ENCODE assay signal across 9 cellular contexts in the genomic region with DNA sequence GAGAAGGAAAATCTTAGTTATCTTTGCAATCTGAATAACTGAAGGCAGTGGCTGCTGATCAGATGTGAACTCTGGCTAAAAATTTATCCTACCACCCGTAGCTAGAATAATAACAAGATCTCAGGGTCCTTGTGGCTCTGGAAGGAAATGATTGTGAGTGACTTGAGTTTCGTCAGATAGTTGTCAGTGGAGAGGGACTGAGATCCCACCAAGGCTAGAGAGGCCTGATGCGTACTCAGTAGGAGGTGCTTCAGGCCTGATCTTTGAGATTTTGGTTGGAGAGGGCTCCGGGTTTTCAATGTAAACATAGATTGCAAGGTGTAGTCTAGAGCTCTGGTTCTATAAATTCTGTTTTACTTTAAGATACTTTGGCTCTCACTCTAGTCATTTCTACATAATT. TPM values are rescaled to one million over a fixed set of nuclear protein-coding genes. Genes with fewer than 3 reads are reported as not detected.
DNase-seq lines count a peak whose midpoint lies in the region; ATAC-seq, FAIRE-seq and TF ChIP-seq lines count a peak whose summit lies in the region.
"Had no signal": no experiment of that assay in that cellular context is flagged by ENCODE, and none has a peak within 500 bp of the region (broad histone marks: within the 10 kb centered on the region; RNA-seq: fewer than 3 reads in every experiment).

No MANE protein-coding gene starts in this region.

- no peak overlapping the region for H2BK5ac ChIP-seq in mesendoderm (ENCODE audit: low read length)

- no peak overlapping the region for H3K23ac ChIP-seq in mesendoderm (ENCODE audit: low read length)

- H2BK15ac ChIP-seq in mesendoderm (replicated peaks; ENCODE audit: low read depth), result no peak overlapping the region

- H3K4me3 ChIP-seq in cardiac muscle cell (peak overlapping the region; percentile 55), mesendoderm (ENCODE audit: low read length) (no peak overlapping the region)

- no peak overlapping the region for H3K56ac ChIP-seq in mesendoderm (ENCODE audit: low read length)

- peaks cover 5% of the 10 kb centered on the region for H3K36me3 Mint-ChIP-seq in activated naive CD8-positive, alpha-beta T cell treated with anti-CD3 and anti-CD28 coated beads for 36 hours
- H3K36me3 Mint-ChIP-seq in type B pancreatic cell, result no peaks in the 10 kb centered on the region

- ATAC-seq in Right ventricle myocardium inferior, result no peak

- no peaks in the 10 kb centered on the region for H3K9me3 ChIP-seq in cardiac muscle cell (ENCODE audit: low read depth)
- H3K9me3 ChIP-seq: SJSA1 had no signal

- H3K27ac Mint-ChIP-seq in activated naive CD8-positive, alpha-beta T cell treated with anti-CD3 and anti-CD28 coated beads for 36 hours, result peak overlapping the region; percentile 76
- H3K27ac Mint-ChIP-seq in type B pancreatic cell, result peak overlapping the region; percentile 82

- peaks cover 46% of the 10 kb centered on the region for H3K4me1 Mint-ChIP-seq in activated naive CD8-positive, alpha-beta T cell treated with anti-CD3 and anti-CD28 coated beads for 36 hours
- H3K4me1 Mint-ChIP-seq in type B pancreatic cell (ENCODE audit: unreplicated experiment), result peaks cover 38% of the 10 kb centered on the region

- H3K4me1 ChIP-seq in cardiac muscle cell (ENCODE audit: low read depth) (peaks cover 34% of the 10 kb centered on the region), mesendoderm (ENCODE audit: control insufficient read depth, low read depth, low read length) (peaks cover 11% of the 10 kb centered on the region)

- H4K8ac ChIP-seq in mesendoderm (ENCODE audit: low read depth, low read length), result no peak overlapping the region

- H3K4me2 ChIP-seq in mesendoderm (ENCODE audit: low read length), result no peak overlapping the region

- H3K18ac ChIP-seq in mesendoderm (ENCODE audit: low read length), result no peak overlapping the region

- DNase-seq in cardiac muscle cell (ENCODE audit: low read depth in 1 of 2, low spot score in 1 of 2) (no peak), Right ventricle myocardium inferior (ENCODE audit: missing footprints) (no peak), mesendoderm (peak; percentile 12), type B pancreatic cell (ENCODE audit: extremely low spot score, unreplicated experiment) (no peak), urothelium cell line (ENCODE audit: low spot score) (no peak), NCI-H1694 (lab: John Stamatoyannopoulos, UW) (no peak), putamen (ENCODE audit: low spot score) (no peak)
- peak; percentile 16 for DNase-seq in activated naive CD8-positive, alpha-beta T cell treated with anti-CD3 and anti-CD28 coated beads for 36 hours

- TF ChIP-seq CTCF in cardiac muscle cell (IDR thresholded peaks at IDR 0.05; ENCODE audit: low read depth, low read length) (no peak), type B pancreatic cell (conservative IDR thresholded peaks at IDR 0.05) (no peak)

- H3K27me3 ChIP-seq in cardiac muscle cell, result no peaks in the 10 kb centered on the region
- no peaks in the 10 kb centered on the region for H3K27me3 ChIP-seq in mesendoderm (ENCODE audit: insufficient read depth, low read length, poor library complexity)
- H3K27me3 ChIP-seq: SJSA1 had no signal

- no peak overlapping the region for H4K5ac ChIP-seq in mesendoderm (ENCODE audit: low read length)

- peaks cover 12% of the 10 kb centered on the region for H3K79me2 ChIP-seq in mesendoderm (ENCODE audit: control insufficient read depth, insufficient read depth, low read length)

- H3K27me3 Mint-ChIP-seq in activated naive CD8-positive, alpha-beta T cell treated with anti-CD3 and anti-CD28 coated beads for 36 hours, result no peaks in the 10 kb centered on the region
- H3K27me3 Mint-ChIP-seq in type B pancreatic cell, result no peaks in the 10 kb centered on the region

- no CpG with 5 or more reads among the region's 4 CpGs for WGBS in mesendoderm (ENCODE audit: extremely low coverage, insufficient coverage, low lambda C conversion rate)

- H3K9ac ChIP-seq in mesendoderm (ENCODE audit: low read length), result no peak overlapping the region

- H3K4ac ChIP-seq in mesendoderm (ENCODE audit: low read depth, low read length), result no peak overlapping the region

- H3K9me3 Mint-ChIP-seq in activated naive CD8-positive, alpha-beta T cell treated with anti-CD3 and anti-CD28 coated beads for 36 hours, result no peaks in the 10 kb centered on the region
- no peaks in the 10 kb centered on the region for H3K9me3 Mint-ChIP-seq in type B pancreatic cell

- H3K4me3 Mint-ChIP-seq in activated naive CD8-positive, alpha-beta T cell treated with anti-CD3 and anti-CD28 coated beads for 36 hours, result peak overlapping the region; percentile 76
- peak overlapping the region; percentile 88 for H3K4me3 Mint-ChIP-seq in type B pancreatic cell

- intact Hi-C loops in Right ventricle myocardium inferior (cut with DNase I), result loop anchor here (5.0 kb wide), 1 partner anchor 36 kb away; no protein-coding TSS in a partner anchor

- no peak for FAIRE-seq in urothelium cell line (lab: Jason Lieb, UNC)

- H2BK120ac ChIP-seq in mesendoderm (ENCODE audit: low read depth, low read length), result no peak overlapping the region

- H2AK5ac ChIP-seq in mesendoderm (ENCODE audit: low read length), result no peak overlapping the region

- H3K79me1 ChIP-seq in mesendoderm (ENCODE audit: low read length), result peaks cover 12% of the 10 kb centered on the region

- peaks cover 18% of the 10 kb centered on the region for H3K36me3 ChIP-seq in cardiac muscle cell
- H3K36me3 ChIP-seq in mesendoderm (ENCODE audit: control insufficient read depth, insufficient read depth, low read length), result peaks cover 2% of the 10 kb centered on the region

- H3K27ac ChIP-seq in cardiac muscle cell (peak overlapping the region; percentile 52), mesendoderm (ENCODE audit: low read depth, low read length) (no peak overlapping the region)
- H3K27ac ChIP-seq: SJSA1 had no signal

RNA-seq across cellular contexts. Expression of a gene that starts 1.4 kb away (rescaled TPM):
- total RNA-seq in cardiac muscle cell (62.5 and 103 TPM in 2 replicates), Right ventricle myocardium inferior (40.2 TPM), type B pancreatic cell (ENCODE audit: low replicate concordance) (41.1 and 47.7 TPM in 2 replicates)
- polyA plus RNA-seq in cardiac muscle cell, result 58.8 and 70.2 TPM in 2 replicates
- total RNA-seq in activated naive CD8-positive, alpha-beta T cell treated with anti-CD3 and anti-CD28 coated beads for 36 hours, result 10 to 100 TPM; 50.9 to 51.2 TPM
- 11.0 TPM for polyA plus RNA-seq in mesendoderm (2013, experiment 1 of 2)
- polyA plus RNA-seq in mesendoderm (2013, experiment 2 of 2), result 10.4 TPM

RNA-seq across cellular contexts. Expression of a gene that starts 13.5 kb away (rescaled TPM):
- total RNA-seq in cardiac muscle cell (21.4 and 31.6 TPM in 2 replicates), Right ventricle myocardium inferior (22.3 TPM), type B pancreatic cell (ENCODE audit: low replicate concordance) (14.2 and 18.9 TPM in 2 replicates)
- polyA plus RNA-seq in cardiac muscle cell, result 16.2 and 30.6 TPM in 2 replicates
- 1 to 10 TPM; 8.1 to 8.2 TPM for total RNA-seq in activated naive CD8-positive, alpha-beta T cell treated with anti-CD3 and anti-CD28 coated beads for 36 hours
- polyA plus RNA-seq in mesendoderm (2013, experiment 1 of 2), result 9.3 TPM
- 9.5 TPM for polyA plus RNA-seq in mesendoderm (2013, experiment 2 of 2)

RNA-seq across cellular contexts. Expression of a gene that starts 22.7 kb away (rescaled TPM):
- total RNA-seq in cardiac muscle cell, result 87.7 and 94.0 TPM in 2 replicates
- 67.1 and 67.5 TPM in 2 replicates for polyA plus RNA-seq in cardiac muscle cell
- total RNA-seq in Right ventricle myocardium inferior, result 21.2 TPM
- 10 to 100 TPM; 13.4 to 13.9 TPM for total RNA-seq in activated naive CD8-positive, alpha-beta T cell treated with anti-CD3 and anti-CD28 coated beads for 36 hours
- 16.4 TPM for polyA plus RNA-seq in mesendoderm (2013, experiment 1 of 2)
- polyA plus RNA-seq in mesendoderm (2013, experiment 2 of 2), result 16.3 TPM
- 41.1 and 42.2 TPM in 2 replicates for total RNA-seq in type B pancreatic cell (ENCODE audit: low replicate concordance)

RNA-seq across cellular contexts. Expression of a gene that starts 56.6 kb away (rescaled TPM):
- total RNA-seq in cardiac muscle cell (45.1 and 79.4 TPM in 2 replicates), Right ventricle myocardium inferior (10.3 TPM), type B pancreatic cell (ENCODE audit: low replicate concordance) (40.0 and 50.1 TPM in 2 replicates)
- 40.5 and 65.2 TPM in 2 replicates for polyA plus RNA-seq in cardiac muscle cell
- total RNA-seq in activated naive CD8-positive, alpha-beta T cell treated with anti-CD3 and anti-CD28 coated beads for 36 hours, result 100 to 1,000 TPM; 111 to 112 TPM
- 21.6 TPM for polyA plus RNA-seq in mesendoderm (2013, experiment 1 of 2)
- 22.0 TPM for polyA plus RNA-seq in mesendoderm (2013, experiment 2 of 2)

Comparison
In these comparisons a context has a peak if more than half of its experiments do, and no peak if none do; other contexts are left out.
1. DNase-seq: peak in activated naive CD8-positive, alpha-beta T cell treated with anti-CD3 and anti-CD28 coated beads for 36 hours (single experiment) and mesendoderm (single experiment); none in cardiac muscle cell (0 of 2), Right ventricle myocardium inferior (single experiment), type B pancreatic cell (single experiment), urothelium cell line (single experiment), NCI-H1694 (single experiment) and putamen (single experiment).